Comparison of ENCODE assay signal across 1 cellular context in the genomic region with DNA sequence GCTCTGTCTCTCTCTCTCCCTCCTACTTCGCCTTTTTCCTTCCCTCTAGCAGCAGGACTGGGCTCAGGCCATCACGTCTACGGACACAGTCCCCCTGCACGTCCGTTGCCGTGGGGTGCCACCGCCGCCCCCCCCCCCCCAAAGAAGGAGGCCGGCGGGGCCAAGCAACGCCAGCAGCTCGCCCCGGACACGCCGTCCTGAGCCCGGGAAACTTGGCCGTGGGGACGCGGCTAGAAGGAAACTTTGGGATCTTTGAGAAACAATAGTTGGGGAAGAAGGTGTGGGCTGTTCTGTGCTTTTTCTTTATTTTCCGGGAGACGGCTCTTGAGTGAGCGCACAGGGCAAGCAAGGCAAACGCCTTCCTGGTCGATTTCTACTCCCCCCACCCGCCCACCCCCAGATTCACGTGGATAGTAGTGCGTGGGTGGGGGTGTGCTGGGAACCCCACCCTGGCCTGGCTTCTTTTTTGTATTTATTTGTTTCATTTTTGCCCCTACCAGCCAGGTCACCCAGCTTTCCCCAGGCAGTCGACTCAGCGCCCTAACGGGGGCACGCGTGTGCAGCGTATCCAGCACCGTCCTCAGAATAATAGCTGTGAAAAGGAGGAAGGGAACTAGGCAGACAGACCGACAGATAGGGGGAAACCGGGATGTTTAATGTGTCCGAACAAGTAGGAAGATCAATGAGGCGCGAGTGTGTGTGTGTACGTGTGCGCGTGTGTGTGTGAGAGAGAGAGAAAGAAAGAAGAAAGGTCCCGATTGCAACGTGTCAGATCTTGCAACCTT.
TF ChIP-seq lines count a peak whose summit lies in the region.

No MANE protein-coding gene starts in this region.

TF ChIP-seq in HepG2, 621 proteins besides CTCF, POLR2A, EP300 and RAD21 (continued from another document):
- peak; percentile 53 for TF ChIP-seq YEATS4 (CRISPR knock-in tag; IDR thresholded peaks at IDR 0.05; ENCODE audit: borderline replicate concordance)
- no peak for TF ChIP-seq TFE3 (CRISPR knock-in tag; IDR thresholded peaks at IDR 0.05)
